In genomic region chr4:1671011-1671410, GRCh38 we compare ENCODE assay signal across 3 cellular contexts. TPM values are rescaled to one million over a fixed set of nuclear protein-coding genes. Genes with fewer than 3 reads are reported as not detected.
A peak's percentile ranks its signal among the peaks of the same experiment; 100 is the strongest.
DNase-seq lines count a peak whose midpoint lies in the region; ATAC-seq, FAIRE-seq and TF ChIP-seq lines count a peak whose summit lies in the region.
"Not testable (repeated sequence)": the region's sequence is repeated elsewhere in the genome, so short reads cannot be mapped to it uniquely, and the experiment has no call there.

No MANE protein-coding gene starts in this region.

- H2BK120ac ChIP-seq in H1 (replicated peaks; ENCODE audit: low read depth, low read length); neuronal stem cell (ENCODE audit: low read depth, low read length): not testable (repeated sequence)

- H2BK5ac ChIP-seq in H1 (ENCODE audit: low read depth, low read length) = not testable (repeated sequence)
- peak overlapping the region; percentile 48 for H2BK5ac ChIP-seq in neuronal stem cell (ENCODE audit: low read length)

- H2AK5ac ChIP-seq in H1 (ENCODE audit: low read depth, low read length); neuronal stem cell (ENCODE audit: low read depth, low read length): not testable (repeated sequence)

- TF ChIP-seq POLR2A in H1 (IDR thresholded peaks at IDR 0.05; ENCODE audit: control extremely low read depth in 1 of 2, low read depth in 2 of 2, low read length in 2 of 2) = not testable (repeated sequence)

- H3K9ac ChIP-seq in H1 (replicated peaks in 1 of 4; ENCODE audit: extremely low read depth in 1 of 4, low read depth in 3 of 4, low read length in 3 of 4); neuronal stem cell (ENCODE audit: low read depth, low read length, poor library complexity): not testable (repeated sequence)

- H4K20me1 ChIP-seq in H1 (replicated peaks in 1 of 2; ENCODE audit: control insufficient read depth in 1 of 2, insufficient read depth in 2 of 2, low read length in 2 of 2) = not testable (repeated sequence)

- not testable (repeated sequence) for H2BK20ac ChIP-seq in H1 (ENCODE audit: low read length)

- not testable (repeated sequence) for TF ChIP-seq CTCF in H1 (IDR thresholded peaks at IDR 0.05; ENCODE audit: control extremely low read depth in 1 of 3, insufficient read depth in 1 of 3, low read depth in 1 of 3, low read length in 3 of 3)

- not testable (repeated sequence) for H3K56ac ChIP-seq in H1 (replicated peaks; ENCODE audit: insufficient read length, low read depth, low read length)

- not testable (repeated sequence) for H3K23ac ChIP-seq in H1 (ENCODE audit: insufficient read length); neuronal stem cell (ENCODE audit: low read depth, low read length, poor library complexity)

- CTCF ChIA-PET in H1 (lab: Charles Lee; ENCODE audit: partially characterized antibody) = interaction anchor here (0.7 to 1.8 kb wide), 5 partner anchors 12 to 139 kb away, joined by 3 to 4 read pairs (median 3); no protein-coding TSS in a partner anchor

- ATAC-seq in Right ventricle myocardium inferior = not testable (repeated sequence)

- not testable (repeated sequence) for FAIRE-seq in H1 (lab: Jason Lieb, UNC)

- peak overlapping the region; percentile 42; the same call in 1 of the 2 replicates for H4K8ac ChIP-seq in H1 (ENCODE audit: extremely low read depth, insufficient read depth, low read length)
- peak overlapping the region; percentile 58 for H4K8ac ChIP-seq in neuronal stem cell (ENCODE audit: low read depth, low read length)

- H3K4me3 ChIP-seq in H1 (ENCODE audit: extremely low read depth in 1 of 4, insufficient read depth in 2 of 4, low read depth in 3 of 4, low read length in 4 of 4); neuronal stem cell (ENCODE audit: low read length in 2 of 2): not testable (repeated sequence)

- H3K36me3 ChIP-seq in H1 (ENCODE audit: control insufficient read depth in 2 of 4, insufficient read depth in 4 of 4, low read length in 3 of 4); neuronal stem cell (replicated peaks in 1 of 2; ENCODE audit: control insufficient read depth in 2 of 2, insufficient read depth in 2 of 2, low read length in 2 of 2): not testable (repeated sequence)

- POLR2A ChIA-PET in H1 (lab: Charles Lee; ENCODE audit: partially characterized antibody) = interaction anchor here (1.2 kb wide), 1 partner anchor 12 kb away, joined by 3 read pairs; no protein-coding TSS in a partner anchor

- not testable (repeated sequence) for H4K91ac ChIP-seq in H1 (replicated peaks; ENCODE audit: insufficient read length, low read length); neuronal stem cell (ENCODE audit: low read depth, low read length, poor library complexity)

- not testable (repeated sequence) for H3K23me2 ChIP-seq in H1 (ENCODE audit: low read depth, low read length)

- H3K79me1 ChIP-seq in H1 (ENCODE audit: low read depth, low read length); neuronal stem cell (ENCODE audit: low read depth, low read length): not testable (repeated sequence)

- not testable (repeated sequence) for H3K27ac ChIP-seq in H1 (ENCODE audit: low read depth, low read length); neuronal stem cell (replicated peaks; ENCODE audit: low read length)

- not testable (repeated sequence) for H2BK15ac ChIP-seq in H1 (ENCODE audit: low read length); neuronal stem cell (ENCODE audit: low read length)

- H4K5ac ChIP-seq in H1 (ENCODE audit: insufficient read length, low read depth, low read length) = not testable (repeated sequence)

- not testable (repeated sequence) for H3K4me1 ChIP-seq in H1 (replicated peaks in 1 of 4; ENCODE audit: control insufficient read depth in 3 of 4, insufficient read depth in 4 of 4, low read length in 3 of 4); neuronal stem cell (ENCODE audit: control insufficient read depth in 2 of 2, insufficient read depth in 1 of 2, low read depth in 1 of 2, low read length in 2 of 2)

- intact Hi-C loops in Right ventricle myocardium inferior (cut with DNase I) = not testable (repeated sequence)

- not testable (repeated sequence) for H3K9me3 ChIP-seq in H1 (ENCODE audit: insufficient read depth in 2 of 2, low read depth in 1 of 2, low read length in 1 of 2); neuronal stem cell (replicated peaks in 1 of 2; ENCODE audit: control insufficient read depth in 2 of 2, insufficient read depth in 1 of 2, low read depth in 1 of 2, low read length in 2 of 2)

- H3K79me2 ChIP-seq in H1 (ENCODE audit: control insufficient read depth in 1 of 2, insufficient read depth in 2 of 2, low read length in 2 of 2) = not testable (repeated sequence)

- not testable (repeated sequence) for DNase-seq in H1 (ENCODE audit: low read depth in 1 of 2, low spot score in 2 of 2); neuronal stem cell (ENCODE audit: low spot score)
- DNase-seq in Right ventricle myocardium inferior (ENCODE audit: missing footprints) = peak; percentile 37

- H2BK12ac ChIP-seq in H1 (ENCODE audit: low read depth, low read length); neuronal stem cell (ENCODE audit: low read length): not testable (repeated sequence)

- not testable (repeated sequence) for TF ChIP-seq EP300 in H1 (IDR thresholded peaks at IDR 0.05; ENCODE audit: borderline replicate concordance in 1 of 2, low read depth in 2 of 2, low read length in 2 of 2)

- not testable (repeated sequence) for H2AFZ ChIP-seq in H1 (ENCODE audit: low read length); neuronal stem cell (ENCODE audit: low read length)

- WGBS in H1 (ENCODE audit: extremely low coverage in 1 of 2, insufficient coverage in 1 of 2, insufficient read length in 1 of 2, insufficient replicate concordance in 2 of 2, low coverage in 1 of 2, low lambda C conversion rate in 2 of 2, missing lambda C conversion rate in 1 of 2), 2 experiments = 88% methylated on average over 19 of the region's 20 CpGs; no CpG with 5 or more reads in 1 of the 2 experiments
- WGBS in neuronal stem cell (ENCODE audit: extremely low coverage in 2 of 2, insufficient read length in 2 of 2, insufficient replicate concordance in 1 of 2), 2 donors = no CpG with 5 or more reads among the region's 20 CpGs

- not testable (repeated sequence) for H3K4me2 ChIP-seq in H1 (ENCODE audit: insufficient read depth in 1 of 2, low read depth in 2 of 2, low read length in 2 of 2); neuronal stem cell (ENCODE audit: insufficient read depth, low read length, poor library complexity, severe bottlenecking)

- TF ChIP-seq RAD21 in H1 (IDR thresholded peaks at IDR 0.05 in 1 of 2, conservative IDR thresholded peaks at IDR 0.05 in 1 of 2; ENCODE audit: low read depth in 2 of 2, low read length in 2 of 2) = not testable (repeated sequence)

- H3K14ac ChIP-seq in H1 (ENCODE audit: insufficient read length) = not testable (repeated sequence)
- H3K14ac ChIP-seq in neuronal stem cell (ENCODE audit: low read length) = peak overlapping the region; percentile 6

- H3K18ac ChIP-seq in H1 (ENCODE audit: extremely low read depth, low read length) = not testable (repeated sequence)
- peak overlapping the region; percentile 79 for H3K18ac ChIP-seq in neuronal stem cell (ENCODE audit: low read length)

- not testable (repeated sequence) for H3K27me3 ChIP-seq in H1 (replicated peaks in 1 of 4; ENCODE audit: control insufficient read depth in 3 of 4, extremely low read depth in 1 of 4, insufficient read depth in 3 of 4, low read length in 3 of 4)
- peaks cover 0 to 12% (median 0%) of the 10 kb centered on the region in 3 experiments for H3K27me3 ChIP-seq in neuronal stem cell (ENCODE audit: control insufficient read depth in 3 of 3, insufficient read depth in 3 of 3, low read depth in 1 of 3, low read length in 3 of 3)

- H3K4ac ChIP-seq in H1 (replicated peaks; ENCODE audit: insufficient read length, low read depth, low read length); neuronal stem cell (ENCODE audit: low read length): not testable (repeated sequence)

RNA-seq across cellular contexts. Expression of gene FAM53A, which starts 13.1 kb away (rescaled TPM):
- total RNA-seq in H1 (2021; fragmentation: NEBNext Ultra II Directional; extraction: Animal tissue kit (Norgen Biotek cat#: 25700)) = 2.0 and 2.8 TPM in 2 replicates
- 1.9 and 2.5 TPM in 2 replicates for polyA plus RNA-seq in H1 (2011; rRNA removed)
- polyA plus RNA-seq in H1 (2011; cell fraction: cytosol; rRNA removed) = 2.2 TPM
- 3.8 TPM for polyA plus RNA-seq in H1 (2011; cell fraction: nucleus; rRNA removed)
- polyA plus RNA-seq in H1 (2012, experiment 1 of 2) = 0.57 to 2.2 TPM (median 1.6 TPM) in 4 replicates
- polyA plus RNA-seq in H1 (2012, experiment 2 of 2) = 1.1 TPM
- polyA plus RNA-seq in H1 (2013, experiment 1 of 2) = 1.4 TPM
- polyA plus RNA-seq in H1 (2013, experiment 2 of 2) = 1.1 TPM
- 3.3 and 3.7 TPM in 2 replicates for polyA minus RNA-seq in H1 (2011; rRNA and poly(A)+ RNA removed)
- 1.3 TPM for polyA minus RNA-seq in H1 (2011; cell fraction: cytosol; rRNA and poly(A)+ RNA removed)
- 2.3 TPM for polyA minus RNA-seq in H1 (2011; cell fraction: nucleus; rRNA and poly(A)+ RNA removed)
- total RNA-seq in Right ventricle myocardium inferior = 0.49 TPM
- 2.0 TPM for polyA plus RNA-seq in neuronal stem cell (2013, experiment 1 of 2)
- 1.3 TPM for polyA plus RNA-seq in neuronal stem cell (2013, experiment 2 of 2)

RNA-seq across cellular contexts. Expression of gene SLBP, which starts 41.1 kb away (rescaled TPM):
- total RNA-seq in H1 (2021; fragmentation: NEBNext Ultra II Directional; extraction: Animal tissue kit (Norgen Biotek cat#: 25700)) = 45.1 and 49.0 TPM in 2 replicates
- 24.6 and 44.1 TPM in 2 replicates for polyA plus RNA-seq in H1 (2011; rRNA removed)
- polyA plus RNA-seq in H1 (2011; cell fraction: cytosol; rRNA removed) = 41.5 TPM
- 18.5 TPM for polyA plus RNA-seq in H1 (2011; cell fraction: nucleus; rRNA removed)
- 36.4 to 63.8 TPM (median 38.7 TPM) in 4 replicates for polyA plus RNA-seq in H1 (2012, experiment 1 of 2)
- 16.6 TPM for polyA plus RNA-seq in H1 (2012, experiment 2 of 2)
- 38.1 TPM for polyA plus RNA-seq in H1 (2013, experiment 1 of 2)
- polyA plus RNA-seq in H1 (2013, experiment 2 of 2) = 38.5 TPM
- polyA minus RNA-seq in H1 (2011; rRNA and poly(A)+ RNA removed) = 19.4 and 22.8 TPM in 2 replicates
- 29.6 TPM for polyA minus RNA-seq in H1 (2011; cell fraction: cytosol; rRNA and poly(A)+ RNA removed)
- 13.3 TPM for polyA minus RNA-seq in H1 (2011; cell fraction: nucleus; rRNA and poly(A)+ RNA removed)
- 13.7 TPM for total RNA-seq in Right ventricle myocardium inferior
- polyA plus RNA-seq in neuronal stem cell (2013, experiment 1 of 2) = 44.6 TPM
- 44.5 TPM for polyA plus RNA-seq in neuronal stem cell (2013, experiment 2 of 2)

RNA-seq across cellular contexts. Expression of gene TMEM129, which starts 50.1 kb away (rescaled TPM):
- total RNA-seq in H1 (2021; fragmentation: NEBNext Ultra II Directional; extraction: Animal tissue kit (Norgen Biotek cat#: 25700)) = 28.5 and 31.5 TPM in 2 replicates
- polyA plus RNA-seq in H1 (2011; rRNA removed) = 58.7 and 89.1 TPM in 2 replicates
- polyA plus RNA-seq in H1 (2011; cell fraction: cytosol; rRNA removed) = 56.3 TPM
- polyA plus RNA-seq in H1 (2011; cell fraction: nucleus; rRNA removed) = 148 TPM
- 20.4 to 36.0 TPM (median 32.1 TPM) in 4 replicates for polyA plus RNA-seq in H1 (2012, experiment 1 of 2)
- 25.8 TPM for polyA plus RNA-seq in H1 (2012, experiment 2 of 2)
- polyA plus RNA-seq in H1 (2013, experiment 1 of 2) = 24.7 TPM
- 26.9 TPM for polyA plus RNA-seq in H1 (2013, experiment 2 of 2)
- polyA minus RNA-seq in H1 (2011; rRNA and poly(A)+ RNA removed) = 16.4 and 19.6 TPM in 2 replicates
- polyA minus RNA-seq in H1 (2011; cell fraction: cytosol; rRNA and poly(A)+ RNA removed) = 25.7 TPM
- polyA minus RNA-seq in H1 (2011; cell fraction: nucleus; rRNA and poly(A)+ RNA removed) = 30.7 TPM
- 26.3 TPM for total RNA-seq in Right ventricle myocardium inferior
- 28.3 TPM for polyA plus RNA-seq in neuronal stem cell (2013, experiment 1 of 2)
- polyA plus RNA-seq in neuronal stem cell (2013, experiment 2 of 2) = 26.4 TPM

RNA-seq across cellular contexts. Expression of gene TACC3, which starts 50.3 kb away (rescaled TPM):
- 147 and 148 TPM in 2 replicates for total RNA-seq in H1 (2021; fragmentation: NEBNext Ultra II Directional; extraction: Animal tissue kit (Norgen Biotek cat#: 25700))
- polyA plus RNA-seq in H1 (2011; rRNA removed) = 73.8 and 113 TPM in 2 replicates
- polyA plus RNA-seq in H1 (2011; cell fraction: cytosol; rRNA removed) = 93.2 TPM
- 159 TPM for polyA plus RNA-seq in H1 (2011; cell fraction: nucleus; rRNA removed)
- polyA plus RNA-seq in H1 (2012, experiment 1 of 2) = 127 to 150 TPM (median 147 TPM) in 4 replicates
- polyA plus RNA-seq in H1 (2012, experiment 2 of 2) = 102 TPM
- 103 TPM for polyA plus RNA-seq in H1 (2013, experiment 1 of 2)
- 92.2 TPM for polyA plus RNA-seq in H1 (2013, experiment 2 of 2)
- polyA minus RNA-seq in H1 (2011; rRNA and poly(A)+ RNA removed) = 22.0 and 36.9 TPM in 2 replicates
- polyA minus RNA-seq in H1 (2011; cell fraction: cytosol; rRNA and poly(A)+ RNA removed) = 57.8 TPM
- polyA minus RNA-seq in H1 (2011; cell fraction: nucleus; rRNA and poly(A)+ RNA removed) = 46.0 TPM
- total RNA-seq in Right ventricle myocardium inferior = 7.0 TPM
- polyA plus RNA-seq in neuronal stem cell (2013, experiment 1 of 2) = 110 TPM
- 108 TPM for polyA plus RNA-seq in neuronal stem cell (2013, experiment 2 of 2)
